Comparison of ENCODE assay signal across 19 cellular contexts in genomic region chr14:75673345-75673744, GRCh38. TPM values are rescaled to one million over a fixed set of nuclear protein-coding genes. Genes with fewer than 3 reads are reported as not detected.
A peak's percentile ranks its signal among the peaks of the same experiment; 100 is the strongest.
DNase-seq lines count a peak whose midpoint lies in the region; ATAC-seq lines count a peak whose summit lies in the region.
"Had no signal": no experiment of that assay in that cellular context is flagged by ENCODE, and none has a peak within 500 bp of the region (broad histone marks: within the 10 kb centered on the region; RNA-seq: fewer than 3 reads in every experiment).

No MANE protein-coding gene starts in this region.

- H3K4me1 Mint-ChIP-seq in stimulated activated naive CD8-positive, alpha-beta T cell treated with anti-CD3 and anti-CD28 coated beads, Interleukin-15, Interleukin-2, amounts not matched to agents 100 ng/mL and 50 ng/mL, for 24 hours (ENCODE audit: low read depth): peaks cover 19% of the 10 kb centered on the region

- H3K36me3 Mint-ChIP-seq in activated naive CD4-positive, alpha-beta T cell treated with anti-CD3 and anti-CD28 coated beads, Interleukin-2, amount 50 U/mL, for 72 hours: peaks cover 21 to 47% of the 10 kb centered on the region in 2 donors
- H3K36me3 Mint-ChIP-seq in stimulated activated naive CD8-positive, alpha-beta T cell treated with anti-CD3 and anti-CD28 coated beads, Interleukin-15, Interleukin-2, amounts not matched to agents 100 ng/mL and 50 ng/mL, for 24 hours (ENCODE audit: low read depth): peaks cover 65% of the 10 kb centered on the region

- H3K9me3 Mint-ChIP-seq in activated naive CD4-positive, alpha-beta T cell treated with anti-CD3 and anti-CD28 coated beads, Interleukin-2, amount 50 U/mL, for 72 hours: peaks cover 3 to 4% of the 10 kb centered on the region in 2 donors
- peaks cover 3% of the 10 kb centered on the region for H3K9me3 Mint-ChIP-seq in stimulated activated naive CD8-positive, alpha-beta T cell treated with anti-CD3 and anti-CD28 coated beads, Interleukin-15, Interleukin-2, amounts not matched to agents 100 ng/mL and 50 ng/mL, for 24 hours

- ATAC-seq in activated naive CD4-positive, alpha-beta T cell treated with anti-CD3 and anti-CD28 coated beads, Interleukin-2, amount 50 U/mL, for 72 hours: peak; percentile 80 to 92
- peak; percentile 64 for ATAC-seq in GM19043 (IDR thresholded peaks at IDR 0.05; ENCODE audit: low read depth, unreplicated experiment)
- peak; percentile 38 for ATAC-seq in HG03064 (IDR thresholded peaks at IDR 0.05; ENCODE audit: low read depth, unreplicated experiment)
- ATAC-seq: CD8-positive, alpha-beta T cell; esophagus mucosa; K562; left lung; Right ventricle myocardium inferior had no signal

- peak overlapping the region; percentile 36 for H3K4me3 Mint-ChIP-seq in stimulated activated naive CD8-positive, alpha-beta T cell treated with anti-CD3 and anti-CD28 coated beads, Interleukin-15, Interleukin-2, amounts not matched to agents 100 ng/mL and 50 ng/mL, for 24 hours
- H3K4me3 Mint-ChIP-seq: CD8-positive, alpha-beta T cell had no signal

- no peaks in the 10 kb centered on the region for H3K27me3 Mint-ChIP-seq in stimulated activated naive CD8-positive, alpha-beta T cell treated with anti-CD3 and anti-CD28 coated beads, Interleukin-15, Interleukin-2, amounts not matched to agents 100 ng/mL and 50 ng/mL, for 24 hours

- H3K27ac Mint-ChIP-seq in activated naive CD4-positive, alpha-beta T cell treated with anti-CD3 and anti-CD28 coated beads, Interleukin-2, amount 50 U/mL, for 72 hours: peak overlapping the region; percentile 74 to 94
- H3K27ac Mint-ChIP-seq in stimulated activated naive CD8-positive, alpha-beta T cell treated with anti-CD3 and anti-CD28 coated beads, Interleukin-15, Interleukin-2, amounts not matched to agents 100 ng/mL and 50 ng/mL, for 24 hours: peak overlapping the region; percentile 61
- H3K27ac Mint-ChIP-seq: CD8-positive, alpha-beta T cell had no signal

- no peak for DNase-seq in activated naive CD4-positive, alpha-beta T cell treated with anti-CD3 and anti-CD28 coated beads, Interleukin-2, amount 50 U/mL, for 72 hours (ENCODE audit: low spot score in 2 of 2)
- DNase-seq in activated naive CD4-positive, alpha-beta T cell treated with Interleukin-2 at 50 U/mL for 16 hours: no peak
- DNase-seq in H4 (ENCODE audit: low spot score) (no peak), T-helper 9 cell (no peak), cerebellar nuclear complex (lab: John Stamatoyannopoulos, UW) (no peak)
- DNase-seq: CD8-positive, alpha-beta T cell; left lung; MV-4-11; NCI-H2029; NCI-H510A treated with DMSO at 0.1 percent for 48 hours; ovary; sigmoid colon; uterus had no signal

RNA-seq across cellular contexts. Expression of gene TTLL5, which starts 12.3 kb away (rescaled TPM):
- total RNA-seq in activated naive CD4-positive, alpha-beta T cell treated with anti-CD3 and anti-CD28 coated beads, Interleukin-2, amount 50 U/mL, for 72 hours: 10 to 100 TPM; 36.6 TPM
- total RNA-seq in H4 (2014; rRNA removed; shearing (Covaris generic)): 10.5 and 16.1 TPM in 2 replicates

RNA-seq across cellular contexts. Expression of gene ERG28, which starts 12.7 kb away (rescaled TPM):
- 10 to 100 TPM; 20.2 to 25.5 TPM for total RNA-seq in activated naive CD4-positive, alpha-beta T cell treated with anti-CD3 and anti-CD28 coated beads, Interleukin-2, amount 50 U/mL, for 72 hours
- total RNA-seq in H4 (2014; rRNA removed; shearing (Covaris generic)): 15.2 and 21.6 TPM in 2 replicates
